32 cellular contexts compared by ENCODE assay signal in genomic region chr12:63266988-63267387, GRCh38.
"Had no signal": no experiment of that assay in that cellular context is flagged by ENCODE, and none has a peak within 500 bp of the region (broad histone marks: within the 10 kb centered on the region; RNA-seq: fewer than 3 reads in every experiment).

No MANE protein-coding gene starts in this region.

- DNase-seq: activated effector memory CD4-positive, alpha-beta T cell treated with anti-CD3 and anti-CD28 coated beads, Interleukin-2, amount 50 U/mL, for 16 hours; activated effector memory CD4-positive, alpha-beta T cell treated with Interleukin-2 at 50 U/mL for 16 hours; activated gamma-delta T cell; activated gamma-delta T cell treated with Interleukin-2 at 50 U/mL for 16 hours; activated naive CD4-positive, alpha-beta T cell; activated naive CD4-positive, alpha-beta T cell treated with anti-CD3 and anti-CD28 coated beads for 36 hours; activated naive CD4-positive, alpha-beta T cell treated with anti-CD3 and anti-CD28 coated beads, Interleukin-2, amount 10 ng/mL, durations not matched to agents 7 days and 5 days; activated naive CD4-positive, alpha-beta T cell treated with anti-CD3 and anti-CD28 coated beads, Interleukin-2, amount 50 U/mL, for 16 hours; activated naive CD4-positive, alpha-beta T cell treated with Interleukin-2 at 50 U/mL for 16 hours; activated naive CD8-positive, alpha-beta T cell treated with anti-CD3 and anti-CD28 coated beads for 36 hours; activated naive CD8-positive, alpha-beta T cell treated with anti-CD3 and anti-CD28 coated beads, Interleukin-2, amount 10 ng/mL, durations not matched to agents 7 days and 5 days; activated naive CD8-positive, alpha-beta T cell treated with anti-CD3 and anti-CD28 coated beads, Interleukin-2, amount 50 U/mL, for 24 hours; activated T-cell treated with anti-CD3 and anti-CD28 coated beads, Interleukin-2, amount 50 U/mL, for 1 hour; activated T-cell treated with anti-CD3 and anti-CD28 coated beads, Interleukin-2, amount 50 U/mL, for 24 hours; activated T-cell treated with anti-CD3 and anti-CD28 coated beads, Interleukin-2, amount 50 U/mL, for 4 hours; activated T-cell treated with anti-CD3 and anti-CD28 coated beads, Interleukin-2, amount 50 U/mL, for 48 hours; activated T-cell treated with anti-CD3 and anti-CD28 coated beads, Interleukin-2, amount 50 U/mL, for 72 hours; adrenal gland; amniotic stem cell; amygdala; anterior cingulate cortex; aorta; body of pancreas; brain microvascular endothelial cell; caudate nucleus; central memory CD4-positive, alpha-beta T cell; cerebellar nuclear complex had no signal

- H3K4me1 ChIP-seq: adrenal gland, ascending aorta, body of pancreas, breast epithelium had no signal

- H3K27ac ChIP-seq: adrenal gland, ascending aorta, body of pancreas, brain microvascular endothelial cell, breast epithelium, cardiac muscle cell had no signal

- H3K4me3 ChIP-seq: adrenal gland, ascending aorta, body of pancreas, breast epithelium, cardiac muscle cell had no signal

- H3K27me3 ChIP-seq: adrenal gland, ascending aorta, body of pancreas, brain microvascular endothelial cell, breast epithelium, cardiac muscle cell had no signal

- ATAC-seq: activated naive CD4-positive, alpha-beta T cell treated with anti-CD3 and anti-CD28 coated beads, Interleukin-2, amount 50 U/mL, for 72 hours; activated naive CD8-positive, alpha-beta T cell treated with anti-CD3 and anti-CD28 coated beads, Interleukin-2, amount 50 U/mL, for 24 hours; activated T-cell treated with anti-CD3 and anti-CD28 coated beads, Interleukin-2, amount 50 U/mL, for 4 hours; activated T-cell treated with anti-CD3 and anti-CD28 coated beads, Interleukin-2, amount 50 U/mL, for 72 hours; activated T-helper 17 cell treated with anti-CD3 and anti-CD28 coated beads, Interleukin-2, amount 50 U/mL, for 72 hours; body of pancreas had no signal

- H3K36me3 ChIP-seq: adrenal gland, ascending aorta, brain microvascular endothelial cell, breast epithelium, cardiac muscle cell had no signal
